Comparison of ENCODE assay signal across 26 cellular contexts in the genomic region with DNA sequence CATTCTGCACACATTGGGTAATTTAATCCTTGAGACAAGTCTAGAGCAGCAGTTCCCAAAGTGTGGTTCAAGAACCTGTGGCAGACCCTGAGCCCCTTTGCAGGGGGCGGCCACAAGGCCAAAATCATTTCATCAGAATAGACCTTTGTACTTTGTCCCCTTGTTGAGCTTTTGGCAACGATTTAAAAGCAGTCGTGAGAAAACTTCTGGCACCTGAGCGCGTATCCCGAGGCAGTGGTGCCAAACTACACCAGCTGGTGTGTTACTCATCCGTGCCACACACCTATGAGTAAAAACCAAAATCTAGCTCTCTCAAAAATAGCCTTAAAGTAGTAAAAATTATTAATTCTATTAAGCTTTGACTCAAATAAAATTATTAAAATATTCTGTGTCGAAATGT.
"Had no signal": no experiment of that assay in that cellular context is flagged by ENCODE, and none has a peak within 500 bp of the region (broad histone marks: within the 10 kb centered on the region; RNA-seq: fewer than 3 reads in every experiment).

No MANE protein-coding gene starts in this region.

- H3K79me2 ChIP-seq: hepatocyte, parathyroid adenoma had no signal

- H3K9ac ChIP-seq: parathyroid adenoma had no signal

- FAIRE-seq: kidney had no signal

- H2AFZ ChIP-seq: hepatocyte, parathyroid adenoma had no signal

- H3K36me3 ChIP-seq: gastroesophageal sphincter, heart left ventricle, right atrium auricular region, sigmoid colon, stomach, thyroid gland, vagina had no signal

- H3K27me3 ChIP-seq: gastroesophageal sphincter, hepatocyte, right atrium auricular region, sigmoid colon, stomach, thyroid gland, vagina had no signal

- H3K9me3 ChIP-seq: sigmoid colon, thyroid gland had no signal

- H3K4me2 ChIP-seq: hepatocyte had no signal

- H3K4me1 ChIP-seq: gastroesophageal sphincter, heart left ventricle, parathyroid adenoma, right atrium auricular region, sigmoid colon, stomach, thyroid gland, vagina had no signal

- H3K4me3 ChIP-seq: dorsolateral prefrontal cortex, gastroesophageal sphincter, heart left ventricle, hepatocyte, right atrium auricular region, sigmoid colon, stomach, thyroid gland, vagina had no signal

- ATAC-seq: esophagus mucosa; gastroesophageal sphincter; heart left ventricle; left lobe of liver; naive thymus-derived CD8-positive, alpha-beta T cell; stimulated activated effector memory CD8-positive, alpha-beta T cell treated with anti-CD3 and anti-CD28 coated beads, Interleukin-12 subunit alpha, Interleukin-12 subunit beta, amount 100 ng/mL, for 72 hours had no signal

- DNase-seq: dorsolateral prefrontal cortex; effector CD4-positive, alpha-beta T cell; foreskin fibroblast; heart left ventricle; kidney; mesenchymal stem cell; midbrain; naive thymus-derived CD8-positive, alpha-beta T cell; nephron progenitor cell; nucleus accumbens; sigmoid colon; stimulated activated CD4-positive, alpha-beta T cell treated with anti-CD3 and anti-CD28 coated beads, Interleukin-2, amount 100 ng/mL, for 24 hours; stimulated activated CD4-positive, alpha-beta T cell treated with anti-CD3 and anti-CD28 coated beads, Interleukin-4, amount 100 ng/mL, for 24 hours; stimulated activated naive CD4-positive, alpha-beta T cell treated with Interleukin-2 at 50 U/mL for 16 hours; stomach; thyroid gland; trophoblast cell had no signal

- H3K27ac ChIP-seq: dorsolateral prefrontal cortex, epithelial cell of prostate, gastroesophageal sphincter, heart left ventricle, hepatocyte, parathyroid adenoma, right atrium auricular region, sigmoid colon, stomach, thyroid gland, vagina had no signal
